ENCODE assay signal across 20 cellular contexts in the genomic region with DNA sequence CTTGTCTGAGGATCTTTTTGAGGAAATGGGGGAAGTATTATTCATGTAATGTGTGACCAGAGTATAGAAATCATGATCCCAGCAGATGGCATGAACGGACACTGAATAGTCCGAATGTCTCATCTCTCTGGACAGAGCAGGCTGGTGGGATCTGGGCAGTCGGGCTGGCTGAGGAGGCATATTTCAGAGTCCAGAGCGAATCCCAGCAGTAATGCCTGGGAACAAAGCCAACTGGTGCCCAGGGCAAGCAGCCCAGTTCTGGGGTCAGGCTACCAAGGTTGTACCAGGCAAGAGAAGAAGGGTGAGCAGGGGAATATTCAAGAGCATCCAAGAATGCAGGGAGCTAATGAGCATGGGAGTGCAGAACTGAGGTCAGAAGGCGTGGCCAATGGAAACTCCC.
DNase-seq lines count a peak whose midpoint lies in the region; ATAC-seq and TF ChIP-seq lines count a peak whose summit lies in the region.
"Had no signal": no experiment of that assay in that cellular context is flagged by ENCODE, and none has a peak within 500 bp of the region (broad histone marks: within the 10 kb centered on the region; RNA-seq: fewer than 3 reads in every experiment).

No MANE protein-coding gene starts in this region.

- H3K9me2 ChIP-seq in Karpas-422 (replicated peaks; ENCODE audit: insufficient read depth, low read length), result no peaks in the 10 kb centered on the region

- H4K20me1 ChIP-seq in Karpas-422 (ENCODE audit: insufficient read depth, low read depth, low read length), result no peaks in the 10 kb centered on the region

- H3K27ac ChIP-seq in angular gyrus (ENCODE audit: low read depth, low read length) (peak overlapping the region; percentile 90), subcutaneous abdominal adipose tissue (ENCODE audit: low read depth, low read length) (peak overlapping the region; percentile 54), Karpas-422 (ENCODE audit: low read length) (no peak overlapping the region), foreskin keratinocyte (no peak overlapping the region)
- H3K27ac ChIP-seq: cardiac muscle cell, skin epidermis had no signal

- peaks cover 6% of the 10 kb centered on the region for H3K27me3 Mint-ChIP-seq in glutamatergic neuron (ENCODE audit: unreplicated experiment)

- peak overlapping the region; percentile 1 for H3K27ac Mint-ChIP-seq in glutamatergic neuron (ENCODE audit: unreplicated experiment)
- H3K27ac Mint-ChIP-seq: activated CD4-positive, alpha-beta T cell treated with anti-CD3 and anti-CD28 coated beads, Interleukin-2, amount 10 ng/mL, durations not matched to agents 24 days and 14 days; stimulated activated naive B cell treated with anti-CD40 and anti-IgM and Interleukin-4, amounts not matched to agents 10 μg/mL and 1 μg/mL and 100 μg/mL, for 72 hours; T-cell had no signal

- no peak for ATAC-seq in foreskin keratinocyte
- ATAC-seq: stimulated activated naive B cell treated with anti-CD40 and anti-IgM and Interleukin-4, amounts not matched to agents 10 μg/mL and 1 μg/mL and 100 μg/mL, for 72 hours; T-cell had no signal

- peaks cover 28% of the 10 kb centered on the region for H3K4me1 Mint-ChIP-seq in glutamatergic neuron (ENCODE audit: low read depth, unreplicated experiment)
- H3K4me1 Mint-ChIP-seq: activated CD4-positive, alpha-beta T cell treated with anti-CD3 and anti-CD28 coated beads, Interleukin-2, amount 10 ng/mL, durations not matched to agents 24 days and 14 days; stimulated activated naive B cell treated with anti-CD40 and anti-IgM and Interleukin-4, amounts not matched to agents 10 μg/mL and 1 μg/mL and 100 μg/mL, for 72 hours; T-cell had no signal

- H3K36me3 ChIP-seq in subcutaneous abdominal adipose tissue (ENCODE audit: control insufficient read depth in 5 of 5, insufficient read depth in 5 of 5, low read length in 5 of 5) (no peaks in the 10 kb centered on the region), Karpas-422 (ENCODE audit: insufficient read depth, low read length) (no peaks in the 10 kb centered on the region)
- H3K36me3 ChIP-seq: cardiac muscle cell had no signal

- no peak overlapping the region for H3K4me2 ChIP-seq in Karpas-422 (ENCODE audit: low read depth, low read length, poor library complexity, severe bottlenecking)

- no peak overlapping the region for H3K4me3 ChIP-seq in subcutaneous abdominal adipose tissue (ENCODE audit: low read depth in 1 of 5, low read length in 5 of 5)
- H3K4me3 ChIP-seq in Karpas-422 (ENCODE audit: low read length), result no peak overlapping the region
- H3K4me3 ChIP-seq: cardiac muscle cell, skin epidermis had no signal

- TF ChIP-seq CTCF in glutamatergic neuron (IDR thresholded peaks at IDR 0.05; ENCODE audit: partially characterized antibody, unreplicated experiment) (no peak), foreskin keratinocyte (conservative IDR thresholded peaks at IDR 0.05) (no peak)

- no peaks in the 10 kb centered on the region for H3K36me3 Mint-ChIP-seq in glutamatergic neuron (ENCODE audit: unreplicated experiment)
- H3K36me3 Mint-ChIP-seq: stimulated activated naive B cell treated with anti-CD40 and anti-IgM and Interleukin-4, amounts not matched to agents 10 μg/mL and 1 μg/mL and 100 μg/mL, for 72 hours; T-cell had no signal

- H3K4me3 Mint-ChIP-seq in glutamatergic neuron (ENCODE audit: unreplicated experiment), result no peak overlapping the region
- H3K4me3 Mint-ChIP-seq: activated CD4-positive, alpha-beta T cell treated with anti-CD3 and anti-CD28 coated beads, Interleukin-2, amount 10 ng/mL, durations not matched to agents 24 days and 14 days; stimulated activated naive B cell treated with anti-CD40 and anti-IgM and Interleukin-4, amounts not matched to agents 10 μg/mL and 1 μg/mL and 100 μg/mL, for 72 hours; T-cell had no signal

- H3K4me1 ChIP-seq in subcutaneous abdominal adipose tissue (ENCODE audit: control insufficient read depth in 5 of 5, insufficient read depth in 5 of 5, low read length in 5 of 5) (peaks cover 0 to 41% (median 22%) of the 10 kb centered on the region in 5 donors), Karpas-422 (ENCODE audit: low read length) (no peaks in the 10 kb centered on the region), foreskin keratinocyte (no peaks in the 10 kb centered on the region)

- H3K9me3 ChIP-seq in subcutaneous abdominal adipose tissue (ENCODE audit: control insufficient read depth in 5 of 5, low read length in 5 of 5), result no peaks in the 10 kb centered on the region
- no peaks in the 10 kb centered on the region for H3K9me3 ChIP-seq in Karpas-422 (ENCODE audit: low read length)

- H3K9ac ChIP-seq in subcutaneous abdominal adipose tissue (ENCODE audit: low read length in 5 of 5) (no peak overlapping the region), Karpas-422 (ENCODE audit: low read length) (no peak overlapping the region)

- peaks cover 2% of the 10 kb centered on the region for H3K9me3 Mint-ChIP-seq in glutamatergic neuron (ENCODE audit: unreplicated experiment)
- H3K9me3 Mint-ChIP-seq: activated CD4-positive, alpha-beta T cell treated with anti-CD3 and anti-CD28 coated beads, Interleukin-2, amount 10 ng/mL, durations not matched to agents 24 days and 14 days; stimulated activated naive B cell treated with anti-CD40 and anti-IgM and Interleukin-4, amounts not matched to agents 10 μg/mL and 1 μg/mL and 100 μg/mL, for 72 hours; T-cell had no signal

- H3K27me3 ChIP-seq in subcutaneous abdominal adipose tissue (ENCODE audit: control insufficient read depth in 5 of 5, insufficient read depth in 4 of 5, low read length in 5 of 5), result no peaks in the 10 kb centered on the region
- no peaks in the 10 kb centered on the region for H3K27me3 ChIP-seq in Karpas-422 (ENCODE audit: low read length)
- H3K27me3 ChIP-seq in foreskin keratinocyte, result peaks cover 10% of the 10 kb centered on the region

- DNase-seq in glutamatergic neuron (no peak), midbrain (lab: John Stamatoyannopoulos, UW) (peak; percentile 78), Karpas-422 (no peak), foreskin keratinocyte (no peak), NCI-H2107 (lab: John Stamatoyannopoulos, UW) (no peak)
- DNase-seq in activated CD8-positive, alpha-beta memory T cell treated with anti-CD3 and anti-CD28 coated beads, Interleukin-2, amount 50 U/mL, for 48 hours, result no peak
- DNase-seq: activated CD4-positive, alpha-beta T cell treated with anti-CD3 and anti-CD28 coated beads, Interleukin-2, amount 10 ng/mL, durations not matched to agents 24 days and 14 days; DMS79; erythroblast; NCI-H1436 treated with DMSO at 0.1 percent for 48 hours; NCI-H2171; NCI-H69; SHP77 treated with DMSO at 0.1 percent for 48 hours; stimulated activated CD4-positive, alpha-beta T cell treated with anti-CD3 and anti-CD28 coated beads, Interleukin-2, amount 100 ng/mL, for 24 hours; stimulated activated naive B cell treated with anti-CD40 and anti-IgM and Interleukin-4, amounts not matched to agents 10 μg/mL and 1 μg/mL and 100 μg/mL, for 72 hours; T-cell had no signal

- no peaks in the 10 kb centered on the region for H3K79me2 ChIP-seq in Karpas-422 (ENCODE audit: low read length)

- H2AFZ ChIP-seq in Karpas-422 (ENCODE audit: low read length), result no peak overlapping the region

Comparison
In these comparisons a context has a peak if more than half of its experiments do, and no peak if none do; other contexts are left out.
1. H3K27ac ChIP-seq: peak in angular gyrus (single experiment) and subcutaneous abdominal adipose tissue (single experiment); none in Karpas-422 (single experiment) and foreskin keratinocyte (single experiment).